ENCODE assay signal across 8 cellular contexts in genomic region chr12:47818007-47818376, GRCh38. TPM values are rescaled to one million over a fixed set of nuclear protein-coding genes. Genes with fewer than 3 reads are reported as not detected.
DNase-seq lines count a peak whose midpoint lies in the region; ATAC-seq and TF ChIP-seq lines count a peak whose summit lies in the region.

No MANE protein-coding gene starts in this region.

- peaks cover 0 to 11% (median 0%) of the 10 kb centered on the region in 3 donors for H3K36me3 Mint-ChIP-seq in CD8-positive, alpha-beta memory T cell

- no peak for DNase-seq in CD8-positive, alpha-beta memory T cell
- no peak for DNase-seq in fibroblast of mammary gland (ENCODE audit: low read depth)
- no peak for DNase-seq in prostate gland (ENCODE audit: low spot score)
- DNase-seq in erythroblast (lab: John Stamatoyannopoulos, UW), result no peak
- no peak for DNase-seq in stimulated activated CD4-positive, alpha-beta T cell treated with anti-CD3 and anti-CD28 coated beads, Interleukin-2, amount 100 ng/mL, for 48 hours
- no peak for DNase-seq in activated CD4-positive, alpha-beta T cell treated with anti-CD3 and anti-CD28 coated beads for 1 hour

- H3K27ac Mint-ChIP-seq in CD8-positive, alpha-beta memory T cell, result peak overlapping the region; percentile 81 to 99 (median 94)

- peak overlapping the region; percentile 71 for H3K27ac ChIP-seq in CD8-positive, alpha-beta memory T cell (ENCODE audit: low read depth, low read length)
- H3K27ac ChIP-seq in SU-DHL-6 (ENCODE audit: low read depth, low read length), result peak overlapping the region; percentile 68
- H3K27ac ChIP-seq in prostate gland, result peak overlapping the region; percentile 90

- H3K4me1 Mint-ChIP-seq in CD8-positive, alpha-beta memory T cell, result peaks cover 75 to 88% (median 87%) of the 10 kb centered on the region in 3 donors

- no peak for ATAC-seq in GM19455 (IDR thresholded peaks at IDR 0.05; ENCODE audit: unreplicated experiment)

- H3F3A ChIP-seq in SU-DHL-6 (ENCODE audit: insufficient read depth), result peaks cover 13% of the 10 kb centered on the region; the same call in 1 of the 2 replicates

- no peaks in the 10 kb centered on the region for H4K20me1 ChIP-seq in SU-DHL-6 (ENCODE audit: low read depth, low read length)

- H3K79me2 ChIP-seq in SU-DHL-6 (ENCODE audit: insufficient read depth, low read length), result peaks cover 57% of the 10 kb centered on the region

- H3K27me3 Mint-ChIP-seq in CD8-positive, alpha-beta memory T cell, result peaks cover 0 to 2% of the 10 kb centered on the region in 2 donors

- H3K4me3 Mint-ChIP-seq in CD8-positive, alpha-beta memory T cell, result peak overlapping the region; percentile 90 to 97 (median 93)

- POLR2A ChIA-PET in CD8-positive, alpha-beta memory T cell (lab: Charles Lee), result interaction anchor here (0.6 to 3.0 kb wide), 5 partner anchors 7 to 17 kb away, joined by 3 to 23 read pairs (median 5); no protein-coding TSS in a partner anchor

- H3K9me3 Mint-ChIP-seq in CD8-positive, alpha-beta memory T cell, result no peaks in the 10 kb centered on the region

- 45% methylated on average over 3 of the region's 3 CpGs for WGBS in prostate gland

- TF ChIP-seq POLR2A in prostate gland (IDR thresholded peaks at IDR 0.05), result no peak
- TF ChIP-seq POLR2A in erythroblast (IDR thresholded peaks at IDR 0.05; ENCODE audit: low read length), result no peak

- peak overlapping the region; percentile 71 for H3K4me2 ChIP-seq in SU-DHL-6 (ENCODE audit: low read depth, low read length, poor library complexity, severe bottlenecking)

- intact Hi-C loops in prostate gland (cut with DNase I), result no loop called here

- peak overlapping the region; percentile 74 for H3K9ac ChIP-seq in SU-DHL-6 (ENCODE audit: low read length)

- CTCF ChIA-PET in CD8-positive, alpha-beta memory T cell (lab: Charles Lee), result interaction anchor here (0.8 to 24.2 kb wide), 10 partner anchors 9 to 145 kb away, joined by 3 to 452 read pairs (median 6); partner anchors contain the start of genes RPAP3, SLC48A1 and TMEM106C

- TF ChIP-seq CTCF in SU-DHL-6 (IDR thresholded peaks at IDR 0.05; ENCODE audit: insufficient read depth, low read length, poor library complexity, severe bottlenecking) (no peak), fibroblast of mammary gland (conservative IDR thresholded peaks at IDR 0.05; ENCODE audit: control insufficient read depth, insufficient read depth, low read depth, low read length) (no peak), prostate gland (IDR thresholded peaks at IDR 0.05) (no peak)

- H3K4me3 ChIP-seq in CD8-positive, alpha-beta memory T cell (ENCODE audit: low read length), result peak overlapping the region; percentile 57
- H3K4me3 ChIP-seq in SU-DHL-6 (ENCODE audit: insufficient read depth, low read length, poor library complexity, severe bottlenecking) (peak overlapping the region; percentile 69), fibroblast of mammary gland (ENCODE audit: control insufficient read depth, low read depth, low read length) (peak overlapping the region; percentile 80), prostate gland (peak overlapping the region in 1 of 2 donors; percentile 71)

- no peaks in the 10 kb centered on the region for H3K27me3 ChIP-seq in CD8-positive, alpha-beta memory T cell (ENCODE audit: insufficient read depth, low read length, poor library complexity, severe bottlenecking)
- H3K27me3 ChIP-seq in SU-DHL-6 (ENCODE audit: low read length) (no peaks in the 10 kb centered on the region), prostate gland (replicated peaks; ENCODE audit: insufficient read depth) (no peaks in the 10 kb centered on the region)

- H3K9me3 ChIP-seq in CD8-positive, alpha-beta memory T cell (ENCODE audit: low read length), result no peaks in the 10 kb centered on the region
- H3K9me3 ChIP-seq in SU-DHL-6 (ENCODE audit: insufficient read depth, low read length), result no peaks in the 10 kb centered on the region
- H3K9me3 ChIP-seq in prostate gland, result no peaks in the 10 kb centered on the region

- H3K9me2 ChIP-seq in SU-DHL-6 (replicated peaks; ENCODE audit: insufficient read depth, low read length), result no peaks in the 10 kb centered on the region

- H3K36me3 ChIP-seq in CD8-positive, alpha-beta memory T cell (ENCODE audit: insufficient read depth, low read length), result no peaks in the 10 kb centered on the region
- H3K36me3 ChIP-seq in SU-DHL-6 (ENCODE audit: low read length), result 0 out of 2 replicates have a peak, but pooled peaks cover 4% of the 10 kb centered on the region
- no peaks in the 10 kb centered on the region for H3K36me3 ChIP-seq in prostate gland

- H2AFZ ChIP-seq in SU-DHL-6 (ENCODE audit: low read depth, low read length, severe bottlenecking), result no peak overlapping the region

- peaks cover 78% of the 10 kb centered on the region for H3K4me1 ChIP-seq in CD8-positive, alpha-beta memory T cell (ENCODE audit: insufficient read depth, low read length)
- peaks cover 16% of the 10 kb centered on the region for H3K4me1 ChIP-seq in prostate gland (replicated peaks)

RNA-seq across cellular contexts. Expression of gene HDAC7, which starts 1.7 kb away (rescaled TPM):
- total RNA-seq in CD8-positive, alpha-beta memory T cell, result 100 to 1,000 TPM; 206 to 207 TPM
- polyA plus RNA-seq in CD8-positive, alpha-beta memory T cell, result 23.1 TPM
- 10 to 100 TPM; 39.5 to 67.7 TPM for total RNA-seq in prostate gland

RNA-seq across cellular contexts. Expression of gene SLC48A1, which starts 45.0 kb away (rescaled TPM):
- 10 to 100 TPM; 10.9 to 11.5 TPM for total RNA-seq in CD8-positive, alpha-beta memory T cell
- polyA plus RNA-seq in CD8-positive, alpha-beta memory T cell, result 9.1 TPM
- total RNA-seq in prostate gland, result 10 to 100 TPM; 39.0 to 52.5 TPM

RNA-seq across cellular contexts. Expression of gene RAPGEF3, which starts 59.3 kb away (rescaled TPM):
- total RNA-seq in CD8-positive, alpha-beta memory T cell, result 1 to 10 TPM in 1 of 2 experiments, under 1 TPM in 1; 0.95 to 1.1 TPM
- 0.15 TPM for polyA plus RNA-seq in CD8-positive, alpha-beta memory T cell
- 10 to 100 TPM; 19.1 to 28.5 TPM for total RNA-seq in prostate gland

Comparison
In these comparisons a context has a peak if more than half of its experiments do, and no peak if none do; other contexts are left out.
1. RNA of gene RAPGEF3, which starts 59.3 kb away (total RNA-seq): 19.1 to 28.5 TPM in prostate gland; 0.95 to 1.1 TPM in CD8-positive, alpha-beta memory T cell; every median in the first group is over 4 times any median in the second.
2. Peak in every context shown above with its lines, with median percentiles within 50 percentile points of each other: H3K27ac ChIP-seq.